In genomic region chr20:19071902-19072498, GRCh38 we compare ENCODE assay signal across 17 cellular contexts.
"Had no signal": no experiment of that assay in that cellular context is flagged by ENCODE, and none has a peak within 500 bp of the region (broad histone marks: within the 10 kb centered on the region; RNA-seq: fewer than 3 reads in every experiment).

No MANE protein-coding gene starts in this region.

- H3K9me3 ChIP-seq: esophagus muscularis mucosa, gastrocnemius medialis, mucosa of descending colon, tibial artery, upper lobe of left lung, vagina had no signal

- H3K27ac ChIP-seq: epithelial cell of prostate, esophagus muscularis mucosa, gastrocnemius medialis, heart right ventricle, tibial artery, upper lobe of left lung, vagina had no signal

- H3K4me1 ChIP-seq: esophagus muscularis mucosa, gastrocnemius medialis, tibial artery, upper lobe of left lung, vagina had no signal

- ATAC-seq: effector memory CD8-positive, alpha-beta T cell; gastrocnemius medialis; heart right ventricle; mucosa of descending colon; naive thymus-derived CD8-positive, alpha-beta T cell; right cardiac atrium; stimulated activated naive CD8-positive, alpha-beta T cell treated with anti-CD3 and anti-CD28 coated beads, Interleukin-15, Interleukin-2, amounts not matched to agents 100 U/mL and 50 U/mL, for 24 hours had no signal

- FAIRE-seq: islet of Langerhans had no signal

- H3K36me3 ChIP-seq: esophagus muscularis mucosa, gastrocnemius medialis, heart right ventricle, tibial artery, upper lobe of left lung, vagina had no signal

- H3K4me3 ChIP-seq: esophagus muscularis mucosa, gastrocnemius medialis, heart right ventricle, mucosa of descending colon, smooth muscle cell, tibial artery, upper lobe of left lung, vagina had no signal

- DNase-seq: effector memory CD8-positive, alpha-beta T cell; gastrocnemius medialis; heart right ventricle; hypothalamus; kidney glomerular epithelial cell; mucosa of descending colon; naive thymus-derived CD8-positive, alpha-beta T cell; right cardiac atrium; stimulated activated CD4-positive, alpha-beta T cell treated with anti-CD3 and anti-CD28 coated beads, Interleukin-2, amount 100 ng/mL, for 48 hours; stimulated activated naive CD8-positive, alpha-beta T cell treated with anti-CD3 and anti-CD28 coated beads, Interleukin-15, Interleukin-2, amounts not matched to agents 100 U/mL and 50 U/mL, for 24 hours; tibial artery; upper lobe of left lung had no signal

- H3K4me2 ChIP-seq: smooth muscle cell had no signal

- H3K27me3 ChIP-seq: esophagus muscularis mucosa, gastrocnemius medialis, heart right ventricle, tibial artery, upper lobe of left lung, vagina had no signal
